In genomic region chr5:14463629-14464028, GRCh38 we compare ENCODE assay signal across 8 cellular contexts.
DNase-seq lines count a peak whose midpoint lies in the region; ATAC-seq and TF ChIP-seq lines count a peak whose summit lies in the region.

No MANE protein-coding gene starts in this region.

- no peak overlapping the region for H4K8ac ChIP-seq in IMR-90 (ENCODE audit: low read depth in 2 of 2, low read length in 2 of 2)
- H4K8ac ChIP-seq in mesendoderm (ENCODE audit: low read depth, low read length), result no peak overlapping the region

- peak overlapping the region; percentile 32; the same call in 1 of the 2 replicates for H3K4ac ChIP-seq in IMR-90 (ENCODE audit: low read depth, low read length)
- H3K4ac ChIP-seq in mesendoderm (ENCODE audit: low read depth, low read length), result no peak overlapping the region

- no TSS peak for BruUV-seq in IMR-90 (replicated peaks; lab: Mats Ljungman, UMichigan)

- H3K9me3 ChIP-seq in IMR-90 (ENCODE audit: control insufficient read depth, insufficient read depth, low read length), result no peaks in the 10 kb centered on the region

- intact Hi-C loops in IMR-90 (cut with micrococcal nuclease), result no loop called here
- intact Hi-C loops in left ventricle myocardium superior (cut with micrococcal nuclease), result no loop called here
- intact Hi-C loops in activated T-helper 1 cell treated with anti-CD3 and anti-CD28 coated beads, Interleukin-12 subunit alpha, Interleukin-12 subunit beta, Interleukin-2, Interleukin-4 antibody, amounts not matched to agents 30 ng/mL and 10 ng/mL and 1 ng/mL, durations not matched to agents 14 hours and 24 hours and 36 hours (cut with micrococcal nuclease), result no loop called here

- H2AK5ac ChIP-seq in IMR-90 (ENCODE audit: low read depth, low read length) (peak overlapping the region; percentile 35), mesendoderm (ENCODE audit: low read length) (no peak overlapping the region)

- no peak overlapping the region for H2BK20ac ChIP-seq in IMR-90 (ENCODE audit: low read depth, low read length)

- no peak overlapping the region for H3K4me3 ChIP-seq in ACC112 (ENCODE audit: low read depth, low read length)
- H3K4me3 ChIP-seq in IMR-90 (ENCODE audit: insufficient read depth, low read depth, low read length), result no peak overlapping the region
- no peak overlapping the region for H3K4me3 ChIP-seq in mesendoderm (ENCODE audit: low read length)

- H3K4me2 ChIP-seq in IMR-90 (ENCODE audit: low read depth, low read length) (peak overlapping the region; percentile 1; the same call in 1 of the 2 replicates), mesendoderm (ENCODE audit: low read length) (no peak overlapping the region)

- H2BK5ac ChIP-seq in IMR-90 (ENCODE audit: low read depth, low read length, poor library complexity, severe bottlenecking) (peak overlapping the region; percentile 51), mesendoderm (ENCODE audit: low read length) (no peak overlapping the region)

- H3K9me3 Mint-ChIP-seq in activated naive CD8-positive, alpha-beta T cell treated with anti-CD3 and anti-CD28 coated beads for 36 hours, result no peaks in the 10 kb centered on the region
- no peaks in the 10 kb centered on the region for H3K9me3 Mint-ChIP-seq in activated T-helper 1 cell treated with anti-CD3 and anti-CD28 coated beads, Interleukin-12 subunit alpha, Interleukin-12 subunit beta, Interleukin-2, Interleukin-4 antibody, amounts not matched to agents 30 ng/mL and 10 ng/mL and 1 ng/mL, durations not matched to agents 14 hours and 24 hours and 36 hours

- H2AFZ ChIP-seq in ACC112 (ENCODE audit: low read length, unreplicated experiment), result no peak overlapping the region
- H2AFZ ChIP-seq in IMR-90 (replicated peaks; ENCODE audit: low read length, poor library complexity), result no peak overlapping the region

- H3K36me3 ChIP-seq in ACC112 (ENCODE audit: insufficient read depth, low read length), result peaks cover 80% of the 10 kb centered on the region
- peaks cover 65% of the 10 kb centered on the region for H3K36me3 ChIP-seq in IMR-90 (ENCODE audit: control insufficient read depth, insufficient read depth, low read length)
- H3K36me3 ChIP-seq in mesendoderm (ENCODE audit: control insufficient read depth, insufficient read depth, low read length), result peaks cover 5% of the 10 kb centered on the region

- H3K4me1 ChIP-seq in ACC112 (ENCODE audit: control insufficient read depth, insufficient read depth, low read length, unreplicated experiment) (peaks cover 19% of the 10 kb centered on the region), IMR-90 (ENCODE audit: control insufficient read depth, insufficient read depth, low read length) (peaks cover 36% of the 10 kb centered on the region), mesendoderm (ENCODE audit: control insufficient read depth, low read depth, low read length) (peaks cover 7% of the 10 kb centered on the region)

- DNase-seq in IMR-90 (peak; percentile 75), SKM-1 (lab: John Stamatoyannopoulos, UW; ENCODE audit: unreplicated experiment) (peak; percentile 22), left ventricle myocardium superior (no peak), mesendoderm (no peak), middle frontal gyrus (ENCODE audit: extremely low spot score, low spot score) (no peak)
- no peak for DNase-seq in activated naive CD8-positive, alpha-beta T cell treated with anti-CD3 and anti-CD28 coated beads for 36 hours
- DNase-seq in activated T-helper 1 cell treated with anti-CD3 and anti-CD28 coated beads, Interleukin-12 subunit alpha, Interleukin-12 subunit beta, Interleukin-2, Interleukin-4 antibody, amounts not matched to agents 30 ng/mL and 10 ng/mL and 1 ng/mL, durations not matched to agents 14 hours and 24 hours and 36 hours (ENCODE audit: low spot score), result no peak

- no peak for TF ChIP-seq CTCF in IMR-90 (conservative IDR thresholded peaks at IDR 0.05; ENCODE audit: low read depth, low read length)

- POLR2A ChIA-PET in IMR-90 (lab: Charles Lee; ENCODE audit: unreplicated experiment), result no interaction called here

- peaks cover 92% of the 10 kb centered on the region for H4K20me1 ChIP-seq in IMR-90 (ENCODE audit: insufficient read depth, low read length)

- no peak overlapping the region; the same call in 1 of the 2 replicates for H2BK120ac ChIP-seq in IMR-90 (ENCODE audit: low read depth, low read length)
- no peak overlapping the region for H2BK120ac ChIP-seq in mesendoderm (ENCODE audit: low read depth, low read length)

- no peak overlapping the region for H2AK9ac ChIP-seq in IMR-90 (replicated peaks; ENCODE audit: low read depth, low read length, poor library complexity)

- WGBS in IMR-90 (ENCODE audit: extremely low coverage in 2 of 2, insufficient read length in 1 of 2), 2 experiments, result no CpG with 5 or more reads among the region's 3 CpGs
- WGBS in mesendoderm (ENCODE audit: extremely low coverage, insufficient coverage, low lambda C conversion rate), result no CpG with 5 or more reads among the region's 3 CpGs

- H3K4me1 Mint-ChIP-seq in activated naive CD8-positive, alpha-beta T cell treated with anti-CD3 and anti-CD28 coated beads for 36 hours, result no peaks in the 10 kb centered on the region
- no peaks in the 10 kb centered on the region for H3K4me1 Mint-ChIP-seq in activated T-helper 1 cell treated with anti-CD3 and anti-CD28 coated beads, Interleukin-12 subunit alpha, Interleukin-12 subunit beta, Interleukin-2, Interleukin-4 antibody, amounts not matched to agents 30 ng/mL and 10 ng/mL and 1 ng/mL, durations not matched to agents 14 hours and 24 hours and 36 hours (ENCODE audit: low read depth)

- H3K56ac ChIP-seq in IMR-90 (ENCODE audit: extremely low read depth, insufficient read depth, low read length) (no peak overlapping the region), mesendoderm (ENCODE audit: low read length) (no peak overlapping the region)

- H3K23ac ChIP-seq in IMR-90 (ENCODE audit: low read depth, low read length), result peak overlapping the region; percentile 50
- no peak overlapping the region for H3K23ac ChIP-seq in mesendoderm (ENCODE audit: low read length)

- H3K18ac ChIP-seq in IMR-90 (ENCODE audit: low read depth, low read length) (0 out of 2 replicates have a peak overlapping the region, but pooled peaks have one; percentile 6), mesendoderm (ENCODE audit: low read length) (no peak overlapping the region)

- TF ChIP-seq POLR2A in IMR-90 (IDR thresholded peaks at IDR 0.05; ENCODE audit: low read depth, low read length), result no peak

- H3K79me1 ChIP-seq in IMR-90 (ENCODE audit: low read depth in 1 of 2, low read length in 2 of 2) (peaks cover 44 to 87% of the 10 kb centered on the region in 2 experiments), mesendoderm (ENCODE audit: low read length) (no peaks in the 10 kb centered on the region)

- in situ Hi-C loops in IMR-90 (cut with MboI; ENCODE audit: low sequenced_read_pairs), result no loop called here

- peak; percentile 15; the same call in 1 of the 2 replicates for ATAC-seq in IMR-90 (ENCODE audit: low read depth)
- ATAC-seq in left ventricle myocardium superior, result peak; percentile 79

- no peaks in the 10 kb centered on the region for H3K27me3 Mint-ChIP-seq in activated naive CD8-positive, alpha-beta T cell treated with anti-CD3 and anti-CD28 coated beads for 36 hours
- H3K27me3 Mint-ChIP-seq in activated T-helper 1 cell treated with anti-CD3 and anti-CD28 coated beads, Interleukin-12 subunit alpha, Interleukin-12 subunit beta, Interleukin-2, Interleukin-4 antibody, amounts not matched to agents 30 ng/mL and 10 ng/mL and 1 ng/mL, durations not matched to agents 14 hours and 24 hours and 36 hours (ENCODE audit: insufficient read depth), result no peaks in the 10 kb centered on the region

- H3K9me1 ChIP-seq in IMR-90 (ENCODE audit: insufficient read depth, low read length), result peaks cover 50% of the 10 kb centered on the region

- no peaks in the 10 kb centered on the region for H3K36me3 Mint-ChIP-seq in activated naive CD8-positive, alpha-beta T cell treated with anti-CD3 and anti-CD28 coated beads for 36 hours
- no peaks in the 10 kb centered on the region for H3K36me3 Mint-ChIP-seq in activated T-helper 1 cell treated with anti-CD3 and anti-CD28 coated beads, Interleukin-12 subunit alpha, Interleukin-12 subunit beta, Interleukin-2, Interleukin-4 antibody, amounts not matched to agents 30 ng/mL and 10 ng/mL and 1 ng/mL, durations not matched to agents 14 hours and 24 hours and 36 hours (ENCODE audit: low read depth)

- H3K14ac ChIP-seq in IMR-90 (replicated peaks; ENCODE audit: low read depth, low read length), result peak overlapping the region; percentile 49; the same call in 1 of the 2 replicates

- dilution Hi-C loops in IMR-90 (cut with HindIII; ENCODE audit: low sequenced_read_pairs, unreplicated experiment), result no loop called here

- no peak overlapping the region for H3K4me3 Mint-ChIP-seq in activated naive CD8-positive, alpha-beta T cell treated with anti-CD3 and anti-CD28 coated beads for 36 hours
- H3K4me3 Mint-ChIP-seq in activated T-helper 1 cell treated with anti-CD3 and anti-CD28 coated beads, Interleukin-12 subunit alpha, Interleukin-12 subunit beta, Interleukin-2, Interleukin-4 antibody, amounts not matched to agents 30 ng/mL and 10 ng/mL and 1 ng/mL, durations not matched to agents 14 hours and 24 hours and 36 hours, result no peak overlapping the region

- H3K27ac Mint-ChIP-seq in activated naive CD8-positive, alpha-beta T cell treated with anti-CD3 and anti-CD28 coated beads for 36 hours, result no peak overlapping the region
- no peak overlapping the region for H3K27ac Mint-ChIP-seq in activated T-helper 1 cell treated with anti-CD3 and anti-CD28 coated beads, Interleukin-12 subunit alpha, Interleukin-12 subunit beta, Interleukin-2, Interleukin-4 antibody, amounts not matched to agents 30 ng/mL and 10 ng/mL and 1 ng/mL, durations not matched to agents 14 hours and 24 hours and 36 hours

- CTCF ChIA-PET in IMR-90 (lab: Yijun Ruan, JAX), result no interaction called here

- H4K91ac ChIP-seq in IMR-90 (ENCODE audit: insufficient read depth, low read depth, low read length), result no peak overlapping the region

- no peak for TF ChIP-seq RAD21 in IMR-90 (IDR thresholded peaks at IDR 0.05; ENCODE audit: low read length)

- H3K27me3 ChIP-seq in ACC112 (ENCODE audit: insufficient read depth, low read length) (no peaks in the 10 kb centered on the region), IMR-90 (ENCODE audit: control insufficient read depth, insufficient read depth, low read length) (no peaks in the 10 kb centered on the region), mesendoderm (ENCODE audit: insufficient read depth, low read length, poor library complexity) (no peaks in the 10 kb centered on the region)

- H3K9ac ChIP-seq in IMR-90 (ENCODE audit: low read depth, low read length) (no peak overlapping the region), mesendoderm (ENCODE audit: low read length) (no peak overlapping the region)

- H3K79me2 ChIP-seq in ACC112 (ENCODE audit: control insufficient read depth, insufficient read depth, low read length, unreplicated experiment), result peaks cover 68% of the 10 kb centered on the region
- no peaks in the 10 kb centered on the region for H3K79me2 ChIP-seq in mesendoderm (ENCODE audit: control insufficient read depth, insufficient read depth, low read length)

- H2BK15ac ChIP-seq in IMR-90 (ENCODE audit: low read depth, low read length), result no peak overlapping the region
- no peak overlapping the region for H2BK15ac ChIP-seq in mesendoderm (replicated peaks; ENCODE audit: low read depth)

- H4K5ac ChIP-seq in IMR-90 (ENCODE audit: low read depth, low read length) (no peak overlapping the region; the same call in 1 of the 2 replicates), mesendoderm (ENCODE audit: low read length) (no peak overlapping the region)

- H3K27ac ChIP-seq in ACC112 (ENCODE audit: low read depth, low read length) (peak overlapping the region; percentile 52), IMR-90 (ENCODE audit: insufficient read depth, low read length) (peak overlapping the region; percentile 13; the same call in 1 of the 2 replicates), mesendoderm (ENCODE audit: low read depth, low read length) (no peak overlapping the region)

Comparison
In these comparisons a context has a peak if more than half of its experiments do, and no peak if none do; other contexts are left out.
1. DNase-seq: peak in IMR-90 (single experiment) and SKM-1 (single experiment); none in left ventricle myocardium superior (single experiment), activated naive CD8-positive, alpha-beta T cell treated with anti-CD3 and anti-CD28 coated beads for 36 hours (single experiment), mesendoderm (single experiment), middle frontal gyrus (single experiment) and activated T-helper 1 cell treated with anti-CD3 and anti-CD28 coated beads, Interleukin-12 subunit alpha, Interleukin-12 subunit beta, Interleukin-2, Interleukin-4 antibody, amounts not matched to agents 30 ng/mL and 10 ng/mL and 1 ng/mL, durations not matched to agents 14 hours and 24 hours and 36 hours (single experiment).